10 cellular contexts compared by ENCODE assay signal in genomic region chr11:110251837-110252236, GRCh38. TPM values are rescaled to one million over a fixed set of nuclear protein-coding genes. Genes with fewer than 3 reads are reported as not detected.
DNase-seq lines count a peak whose midpoint lies in the region; ATAC-seq, FAIRE-seq and TF ChIP-seq lines count a peak whose summit lies in the region.
"Had no signal": no experiment of that assay in that cellular context is flagged by ENCODE, and none has a peak within 500 bp of the region (broad histone marks: within the 10 kb centered on the region; RNA-seq: fewer than 3 reads in every experiment).

No MANE protein-coding gene starts in this region.

- no peak for DNase-seq in GM12892 (ENCODE audit: insufficient read length)
- peak; percentile 8 for DNase-seq in NCI-H460 (ENCODE audit: extremely low read depth, low read depth)
- DNase-seq in epithelial cell of esophagus (ENCODE audit: low read depth), result peak; percentile 86
- DNase-seq in pons (ENCODE audit: low spot score), result peak; percentile 22
- DNase-seq in NCI-H748 (lab: John Stamatoyannopoulos, UW; ENCODE audit: unreplicated experiment), result no peak
- no peak for DNase-seq in SHP77 treated with DMSO at 0.1 percent for 48 hours (lab: John Stamatoyannopoulos, UW)
- no peak for DNase-seq in NCI-H510A (lab: John Stamatoyannopoulos, UW)
- DNase-seq: amygdala, MM.1S had no signal

- H3K4me3 ChIP-seq in epithelial cell of esophagus (ENCODE audit: low read length), result no peak overlapping the region

- no peak for ATAC-seq in GM21717 (IDR thresholded peaks at IDR 0.05; ENCODE audit: unreplicated experiment)

- peak; percentile 36 for FAIRE-seq in GM12892 (lab: Jason Lieb, UNC)

- no peak for TF ChIP-seq POLR2A in GM12892 (IDR thresholded peaks at IDR 0.05; ENCODE audit: low read depth, low read length)

- no peak for TF ChIP-seq CTCF in epithelial cell of esophagus (IDR thresholded peaks at IDR 0.05; ENCODE audit: insufficient read depth, low read depth, low read length, missing control alignments)

RNA-seq across cellular contexts. Expression of gene RDX, which starts 44.6 kb away (rescaled TPM):
- 47.9 TPM for polyA plus RNA-seq in GM12892 (2012; ENCODE audit: missing spikeins)
- 58.9 and 86.3 TPM in 2 replicates for total RNA-seq in NCI-H460 (2014; rRNA removed; shearing (Covaris generic))
- 45.8 and 62.4 TPM in 2 replicates for polyA plus RNA-seq in NCI-H460 (2014; cell fraction: nucleus; rRNA removed)

Comparison
In these comparisons a context has a peak if more than half of its experiments do, and no peak if none do; other contexts are left out.
1. DNase-seq: peak in NCI-H460 (single experiment), epithelial cell of esophagus (single experiment) and pons (single experiment); none in GM12892 (single experiment), NCI-H748 (single experiment), SHP77 treated with DMSO at 0.1 percent for 48 hours (single experiment) and NCI-H510A (single experiment).